Comparison of ENCODE assay signal across 9 cellular contexts in genomic region chr16:56789360-56789759, GRCh38. TPM values are rescaled to one million over a fixed set of nuclear protein-coding genes. Genes with fewer than 3 reads are reported as not detected.
A peak's percentile ranks its signal among the peaks of the same experiment; 100 is the strongest.
DNase-seq lines count a peak whose midpoint lies in the region; ATAC-seq and TF ChIP-seq lines count a peak whose summit lies in the region.
"Had no signal": no experiment of that assay in that cellular context is flagged by ENCODE, and none has a peak within 500 bp of the region (broad histone marks: within the 10 kb centered on the region; RNA-seq: fewer than 3 reads in every experiment).

No MANE protein-coding gene starts in this region.

- peaks cover 31% of the 10 kb centered on the region for H3K4me1 Mint-ChIP-seq in glutamatergic neuron (ENCODE audit: low read depth, unreplicated experiment)

- no peaks in the 10 kb centered on the region for H3K36me3 ChIP-seq in tibial artery

- peaks cover 0 to 5% (median 0%) of the 10 kb centered on the region in 4 donors for H3K4me1 ChIP-seq in tibial artery

- intact Hi-C loops in tibial artery (cut with DNase I; ENCODE audit: low total_unique reads) = no loop called here

- no peaks in the 10 kb centered on the region for H3K9me3 ChIP-seq in tibial artery
- H3K9me3 ChIP-seq: BLaER1 had no signal

- no peaks in the 10 kb centered on the region for H3K27me3 ChIP-seq in tibial artery
- H3K27me3 ChIP-seq: BLaER1 had no signal

- no peak overlapping the region for H3K4me3 ChIP-seq in LNCaP clone FGC (ENCODE audit: low read depth, low read length)
- H3K4me3 ChIP-seq in tibial artery = no peak overlapping the region
- H3K4me3 ChIP-seq: BLaER1 had no signal

- no peak overlapping the region for H3K27ac ChIP-seq in tibial artery
- H3K27ac ChIP-seq: BLaER1 had no signal

- H3K4me3 Mint-ChIP-seq in glutamatergic neuron (ENCODE audit: unreplicated experiment) = no peak overlapping the region

- H3K27me3 Mint-ChIP-seq in glutamatergic neuron (ENCODE audit: unreplicated experiment) = peaks cover under 1% of the 10 kb centered on the region

- no peak overlapping the region for H3K27ac Mint-ChIP-seq in glutamatergic neuron (ENCODE audit: unreplicated experiment)

- H3K9me3 Mint-ChIP-seq in glutamatergic neuron (ENCODE audit: unreplicated experiment) = peaks cover 4% of the 10 kb centered on the region

- H3K36me3 Mint-ChIP-seq in glutamatergic neuron (ENCODE audit: unreplicated experiment) = no peaks in the 10 kb centered on the region

- ATAC-seq in HG03135 (IDR thresholded peaks at IDR 0.05; ENCODE audit: unreplicated experiment) = no peak

- TF ChIP-seq CTCF in LNCaP clone FGC (IDR thresholded peaks at IDR 0.05; ENCODE audit: control insufficient read depth, extremely low read depth, insufficient read depth) (peak; percentile 81), glutamatergic neuron (IDR thresholded peaks at IDR 0.05; ENCODE audit: partially characterized antibody, unreplicated experiment) (no peak), tibial artery (IDR thresholded peaks at IDR 0.05) (peak; percentile 25 to 33)

- DNase-seq in NCI-H1417 (lab: John Stamatoyannopoulos, UW) (peak in 2 of 3 experiments; percentile 28 to 62), NCI-H1417 treated with DMSO at 0.1 percent for 48 hours (lab: John Stamatoyannopoulos, UW) (no peak), LNCaP clone FGC (ENCODE audit: low read depth) (peak; percentile 80), UCSD-AML1 (lab: John Stamatoyannopoulos, UW; ENCODE audit: unreplicated experiment) (peak; percentile 55), glutamatergic neuron (peak; percentile 25), tibial artery (no peak), NK-92 (lab: John Stamatoyannopoulos, UW; ENCODE audit: unreplicated experiment) (no peak)

RNA-seq across cellular contexts. Expression of gene NUP93, which starts 59.4 kb away (rescaled TPM):
- total RNA-seq in glutamatergic neuron (ENCODE audit: unreplicated experiment) = 84.1 TPM

Comparison
In these comparisons a context has a peak if more than half of its experiments do, and no peak if none do; other contexts are left out.
1. DNase-seq: peak in NCI-H1417 (2 of 3), LNCaP clone FGC (single experiment), UCSD-AML1 (single experiment) and glutamatergic neuron (single experiment); none in NCI-H1417 treated with DMSO at 0.1 percent for 48 hours (single experiment), tibial artery (0 of 2) and NK-92 (single experiment).